Comparison of ENCODE assay signal across 8 cellular contexts in the genomic region with DNA sequence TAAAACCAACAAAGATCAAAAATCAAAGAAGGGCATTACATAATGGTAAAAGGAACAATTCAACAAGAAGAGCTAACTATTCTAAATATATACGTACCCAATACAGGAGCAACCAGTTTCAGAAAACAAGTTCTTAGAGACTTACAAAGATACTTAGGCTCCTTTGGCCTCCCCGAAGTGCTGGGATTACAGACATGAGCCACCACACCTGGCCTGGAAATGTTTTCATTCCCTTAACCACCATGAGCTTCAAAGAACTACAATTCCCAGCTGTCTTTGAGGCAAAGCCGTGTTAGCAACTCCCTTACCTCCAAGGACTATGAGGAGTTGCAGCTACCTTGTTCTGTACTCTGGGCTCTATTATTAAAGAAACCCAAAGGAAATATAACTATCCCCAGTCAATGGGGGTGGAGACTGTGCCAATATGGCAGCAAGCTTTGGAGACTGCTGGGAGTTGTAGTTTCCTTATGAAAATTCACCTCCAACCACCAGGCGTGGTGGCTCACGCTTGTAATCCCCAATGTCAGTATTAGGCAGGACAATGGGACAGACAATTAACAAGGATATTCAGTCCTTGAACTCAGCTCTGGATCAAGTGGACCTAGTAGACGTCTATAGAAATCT.
A peak's percentile ranks its signal among the peaks of the same experiment; 100 is the strongest.
DNase-seq lines count a peak whose midpoint lies in the region; ATAC-seq, FAIRE-seq and TF ChIP-seq lines count a peak whose summit lies in the region.
"Not testable (repeated sequence)": the region's sequence is repeated elsewhere in the genome, so short reads cannot be mapped to it uniquely, and the experiment has no call there.

No MANE protein-coding gene starts in this region.

- not testable (repeated sequence) for H3K27ac Mint-ChIP-seq in WTC11, endodermal cell

- not testable (repeated sequence) for H2BK120ac ChIP-seq in mesendoderm (ENCODE audit: low read depth, low read length)

- POLR2A ChIA-PET in A549 (lab: Yijun Ruan, JAX); HEK293T (lab: Yijun Ruan, JAX); WTC11 (lab: Charles Lee); K562 (lab: Yijun Ruan, JAX): not testable (repeated sequence)

- H2BK15ac ChIP-seq in mesendoderm (replicated peaks; ENCODE audit: low read depth): not testable (repeated sequence)

- H3K4me3 Mint-ChIP-seq in WTC11: peak overlapping the region; percentile 27; the same call in 1 of the 2 replicates
- H3K4me3 Mint-ChIP-seq in endodermal cell: not testable (repeated sequence)

- H3K36me3 ChIP-seq in K562 (ENCODE audit: control insufficient read depth, insufficient read depth, low read length); endodermal cell (ENCODE audit: control insufficient read depth, insufficient read depth, low read length); mesendoderm (ENCODE audit: control insufficient read depth, insufficient read depth, low read length): not testable (repeated sequence)

- TF ChIP-seq POLR2A in A549 (IDR thresholded peaks at IDR 0.05; ENCODE audit: low read length); H54 (IDR thresholded peaks at IDR 0.05; ENCODE audit: low read depth, low read length); K562 (conservative IDR thresholded peaks at IDR 0.05): not testable (repeated sequence)

- H3K79me2 ChIP-seq in K562 (ENCODE audit: control insufficient read depth, insufficient read depth, low read length); mesendoderm (ENCODE audit: control insufficient read depth, insufficient read depth, low read length): not testable (repeated sequence)

- not testable (repeated sequence) for H2AK5ac ChIP-seq in mesendoderm (ENCODE audit: low read length)

- H4K8ac ChIP-seq in mesendoderm (ENCODE audit: low read depth, low read length): not testable (repeated sequence)

- H3K18ac ChIP-seq in mesendoderm (ENCODE audit: low read length): not testable (repeated sequence)

- not testable (repeated sequence) for H2BK5ac ChIP-seq in mesendoderm (ENCODE audit: low read length)

- not testable (repeated sequence) for H3K79me1 ChIP-seq in mesendoderm (ENCODE audit: low read length)

- H4K20me1 ChIP-seq in K562 (replicated peaks; ENCODE audit: control insufficient read depth, insufficient read depth, low read length): not testable (repeated sequence)

- TF ChIP-seq CTCF in A549 (IDR thresholded peaks at IDR 0.05); WTC11 (IDR thresholded peaks at IDR 0.05); K562 (IDR thresholded peaks at IDR 0.05 in 2 of 3, conservative IDR thresholded peaks at IDR 0.05 in 1 of 3; ENCODE audit: insufficient read depth in 2 of 3, low read depth in 1 of 3, low read length in 3 of 3); endodermal cell (conservative IDR thresholded peaks at IDR 0.05): not testable (repeated sequence)

- CTCF ChIA-PET in A549 (lab: Yijun Ruan, JAX); HEK293T (lab: Yijun Ruan, JAX); WTC11 (lab: Charles Lee); K562 (lab: Yijun Ruan, JAX; ENCODE audit: low intra/inter-chr PET ratio): not testable (repeated sequence)

- in situ Hi-C loops in K562 (cut with MboI): not testable (repeated sequence)

- FAIRE-seq in A549 (lab: Jason Lieb, UNC) (peak; percentile 86), H54 (lab: Jason Lieb, UNC) (peak; percentile 23), K562 (lab: Jason Lieb, UNC) (peak; percentile 81)

- not testable (repeated sequence) for H3K4me1 ChIP-seq in A549; K562 (replicated peaks in 1 of 2; ENCODE audit: control insufficient read depth in 2 of 2, insufficient read depth in 2 of 2, low read length in 2 of 2); endodermal cell (ENCODE audit: control insufficient read depth, insufficient read depth, low read length); mesendoderm (ENCODE audit: control insufficient read depth, low read depth, low read length)

- not testable (repeated sequence) for H3K27me3 Mint-ChIP-seq in WTC11 (ENCODE audit: low read depth); endodermal cell (ENCODE audit: insufficient read depth)

- not testable (repeated sequence) for H3K4me2 ChIP-seq in A549; K562 (ENCODE audit: insufficient read depth, low read length); mesendoderm (ENCODE audit: low read length)

- H4K5ac ChIP-seq in mesendoderm (ENCODE audit: low read length): not testable (repeated sequence)

- TF ChIP-seq RAD21 in A549 (conservative IDR thresholded peaks at IDR 0.05 in 1 of 2, IDR thresholded peaks at IDR 0.05 in 1 of 2); K562 (CRISPR knock-in tag; conservative IDR thresholded peaks at IDR 0.05 in 1 of 2, IDR thresholded peaks at IDR 0.05 in 1 of 2): not testable (repeated sequence)

- not testable (repeated sequence) for H2AFZ ChIP-seq in K562 (ENCODE audit: low read depth, low read length)

- not testable (repeated sequence) for H3K4ac ChIP-seq in mesendoderm (ENCODE audit: low read depth, low read length)

- not testable (repeated sequence) for ATAC-seq in A549, K562
- peak; percentile 96 for ATAC-seq in WTC11

- H3K23ac ChIP-seq in mesendoderm (ENCODE audit: low read length): not testable (repeated sequence)

- not testable (repeated sequence) for H3K36me3 Mint-ChIP-seq in WTC11; endodermal cell (ENCODE audit: low read depth)

- WGBS in A549 (ENCODE audit: missing lambda C conversion rate): 55% methylated on average over 6 of the region's 6 CpGs
- WGBS in K562 (ENCODE audit: insufficient coverage, low coverage, missing lambda C conversion rate): 2% methylated on average over 6 of the region's 6 CpGs
- WGBS in endodermal cell (ENCODE audit: insufficient coverage in 1 of 2, insufficient read length in 1 of 2), 2 experiments: 86 to 91% methylated on average over 4 to 5 of the region's 6 CpGs
- WGBS in mesendoderm (ENCODE audit: extremely low coverage, insufficient coverage, low lambda C conversion rate): no CpG with 5 or more reads among the region's 6 CpGs

- H3K56ac ChIP-seq in mesendoderm (ENCODE audit: low read length): not testable (repeated sequence)

- H3K4me3 ChIP-seq in A549; K562; endodermal cell (ENCODE audit: low read length); mesendoderm (ENCODE audit: low read length): not testable (repeated sequence)

- not testable (repeated sequence) for H3K9ac ChIP-seq in K562 (ENCODE audit: insufficient read depth in 1 of 2, low read depth in 2 of 2, low read length in 2 of 2); endodermal cell (ENCODE audit: extremely low read depth, low read length, poor library complexity, severe bottlenecking); mesendoderm (ENCODE audit: low read length)

- not testable (repeated sequence) for DNase-seq in A549 (ENCODE audit: low read depth in 1 of 2, low spot score in 1 of 2); H54 (ENCODE audit: insufficient read length, low spot score); HEK293T (ENCODE audit: extremely low spot score); WTC11 (ENCODE audit: low spot score); K562 (ENCODE audit: extremely low read depth in 1 of 4, low spot score in 3 of 4)
- DNase-seq in endodermal cell (peak; percentile 67), iPS DF 19.7 (ENCODE audit: low read depth, low spot score) (peak; percentile 3), mesendoderm (peak; percentile 13)

- not testable (repeated sequence) for H3K9me1 ChIP-seq in K562 (ENCODE audit: control insufficient read depth, insufficient read depth, low read length)

- intact Hi-C loops in K562 (cut with micrococcal nuclease): not testable (repeated sequence)

- not testable (repeated sequence) for H3K27me3 ChIP-seq in K562 (ENCODE audit: control insufficient read depth in 2 of 2, insufficient read depth in 2 of 2, low read length in 2 of 2); endodermal cell (ENCODE audit: control insufficient read depth, insufficient read depth, low read length, poor library complexity, severe bottlenecking); mesendoderm (ENCODE audit: insufficient read depth, low read length, poor library complexity)

- peaks cover 18% of the 10 kb centered on the region for H3K9me3 Mint-ChIP-seq in WTC11
- peaks cover 13% of the 10 kb centered on the region for H3K9me3 Mint-ChIP-seq in endodermal cell

- BruUV-seq in K562 (replicated peaks; lab: Mats Ljungman, UMichigan): not testable (repeated sequence)

- H3K9me3 ChIP-seq in A549; K562 (replicated peaks; ENCODE audit: control insufficient read depth, insufficient read depth, low read depth, low read length); endodermal cell (ENCODE audit: control insufficient read depth, low read length): not testable (repeated sequence)

- TF ChIP-seq EP300 in A549 (IDR thresholded peaks at IDR 0.05); K562 (IDR thresholded peaks at IDR 0.05; ENCODE audit: low read length): not testable (repeated sequence)

- H3K4me1 Mint-ChIP-seq in WTC11, endodermal cell: not testable (repeated sequence)

- H3K27ac ChIP-seq in A549; K562 (ENCODE audit: extremely low read depth, low read depth, low read length); endodermal cell (ENCODE audit: low read depth, low read length); mesendoderm (ENCODE audit: low read depth, low read length): not testable (repeated sequence)

TF ChIP-seq in HEK293T, 16 proteins besides CTCF, POLR2A, EP300 and RAD21:
- TF ChIP-seq SUZ12 (IDR thresholded peaks at IDR 0.05): 0 out of 2 replicates have a peak, but pooled peaks have one; percentile 50
